Comparison of ENCODE assay signal across 20 cellular contexts in genomic region chr7:155305251-155305904, GRCh38. TPM values are rescaled to one million over a fixed set of nuclear protein-coding genes. Genes with fewer than 3 reads are reported as not detected.
DNase-seq lines count a peak whose midpoint lies in the region; ATAC-seq and TF ChIP-seq lines count a peak whose summit lies in the region.
"Had no signal": no experiment of that assay in that cellular context is flagged by ENCODE, and none has a peak within 500 bp of the region (broad histone marks: within the 10 kb centered on the region; RNA-seq: fewer than 3 reads in every experiment).

No MANE protein-coding gene starts in this region.

- no peak for TF ChIP-seq POLR2A in lower leg skin (IDR thresholded peaks at IDR 0.05)

- H3K27me3 Mint-ChIP-seq in HFFc6 (ENCODE audit: insufficient read depth) (no peaks in the 10 kb centered on the region), neural crest cell (ENCODE audit: low read depth) (no peaks in the 10 kb centered on the region)
- H3K27me3 Mint-ChIP-seq in dendritic cell treated with granulocyte-macrophage colony-stimulating factor and Interleukin-4, amounts not matched to agents 40 ng/mL and 50 ng/mL, for 4 days: no peaks in the 10 kb centered on the region

- H3K36me3 Mint-ChIP-seq in HFFc6 (ENCODE audit: low read depth) (peaks cover 15% of the 10 kb centered on the region; the same call in 1 of the 2 replicates), neural crest cell (ENCODE audit: low read depth) (peaks cover 34% of the 10 kb centered on the region)
- peaks cover 100% of the 10 kb centered on the region for H3K36me3 Mint-ChIP-seq in dendritic cell treated with granulocyte-macrophage colony-stimulating factor and Interleukin-4, amounts not matched to agents 40 ng/mL and 50 ng/mL, for 4 days (ENCODE audit: low read depth)

- intact Hi-C loops in dendritic cell treated with granulocyte-macrophage colony-stimulating factor and Interleukin-4, amounts not matched to agents 40 ng/mL and 50 ng/mL, for 4 days (cut with micrococcal nuclease): no loop called here
- intact Hi-C loops in posterior vena cava (cut with DNase I): no loop called here
- intact Hi-C loops in lower leg skin (cut with DNase I; ENCODE audit: low total_unique reads): no loop called here

- H3K27ac Mint-ChIP-seq in HFFc6 (peak overlapping the region; percentile 44; the same call in 1 of the 2 replicates), neural crest cell (ENCODE audit: unreplicated experiment) (peak overlapping the region; percentile 3)
- peak overlapping the region; percentile 39 for H3K27ac Mint-ChIP-seq in dendritic cell treated with granulocyte-macrophage colony-stimulating factor and Interleukin-4, amounts not matched to agents 40 ng/mL and 50 ng/mL, for 4 days

- H3K27ac ChIP-seq in DND-41 (ENCODE audit: low read length): no peak overlapping the region
- H3K27ac ChIP-seq: esophagus squamous epithelium, right atrium auricular region, WERI-Rb-1 had no signal

- 87 to 88% methylated on average over 8 of the region's 8 CpGs for WGBS in lower leg skin, 2 donors

- H4K20me1 ChIP-seq in DND-41 (ENCODE audit: insufficient read depth, low read length): peaks cover 79% of the 10 kb centered on the region

- H2AFZ ChIP-seq in DND-41 (ENCODE audit: low read depth, low read length): no peak overlapping the region

- H3K4me2 ChIP-seq in DND-41 (ENCODE audit: insufficient read depth, low read length): 0 out of 2 replicates have a peak overlapping the region, but pooled peaks have one; percentile 1

- H3K4me3 ChIP-seq in DND-41 (ENCODE audit: low read depth in 1 of 2, low read length in 2 of 2): no peak overlapping the region
- H3K4me3 ChIP-seq in lower leg skin (ENCODE audit: low read depth, poor library complexity, severe bottlenecking): no peak overlapping the region
- H3K4me3 ChIP-seq: esophagus squamous epithelium, mucosa of descending colon, right atrium auricular region had no signal

- H3K4me1 ChIP-seq in DND-41 (ENCODE audit: insufficient read depth, low read length): peaks cover 47% of the 10 kb centered on the region

- H3K9ac ChIP-seq in DND-41 (ENCODE audit: low read depth, low read length): no peak overlapping the region

- peaks cover 63% of the 10 kb centered on the region for H3K79me2 ChIP-seq in DND-41 (ENCODE audit: insufficient read depth, low read length)

- H3K9me3 ChIP-seq in DND-41 (ENCODE audit: insufficient read depth, low read length, severe bottlenecking): no peaks in the 10 kb centered on the region
- H3K9me3 ChIP-seq: esophagus squamous epithelium, mucosa of descending colon, right atrium auricular region had no signal

- TF ChIP-seq CTCF in DND-41 (IDR thresholded peaks at IDR 0.05; ENCODE audit: borderline replicate concordance, extremely low read depth, low read length, poor library complexity, severe bottlenecking): no peak
- no peak for TF ChIP-seq CTCF in HFFc6 (IDR thresholded peaks at IDR 0.05)
- no peak for TF ChIP-seq CTCF in neural crest cell (conservative IDR thresholded peaks at IDR 0.05)
- no peak for TF ChIP-seq CTCF in lower leg skin (IDR thresholded peaks at IDR 0.05)

- no peak for DNase-seq in DND-41
- no peak for DNase-seq in HFFc6
- no peak for DNase-seq in neural crest cell (ENCODE audit: low read depth, low spot score)
- no peak for DNase-seq in posterior vena cava (ENCODE audit: low spot score)
- DNase-seq in lower leg skin (ENCODE audit: low spot score in 2 of 2): no peak
- no peak for DNase-seq in C1 segment of cervical spinal cord (lab: John Stamatoyannopoulos, UW)
- DNase-seq: activated CD8-positive, alpha-beta memory T cell treated with anti-CD3 and anti-CD28 coated beads for 24 hours; AML-193; dorsolateral prefrontal cortex; esophagus squamous epithelium; left colon; mucosa of descending colon; NCI-H1436; NCI-H526 treated with DMSO at 0.1 percent for 48 hours; nucleus accumbens; SHP77 treated with DMSO at 0.1 percent for 48 hours; stimulated activated CD4-positive, alpha-beta T cell treated with anti-CD3 and anti-CD28 coated beads, Interleukin-15, amount 100 ng/mL, for 24 hours; WERI-Rb-1 had no signal

- H3K4me3 Mint-ChIP-seq in HFFc6 (no peak overlapping the region), neural crest cell (peak overlapping the region; percentile 51)
- no peak overlapping the region for H3K4me3 Mint-ChIP-seq in dendritic cell treated with granulocyte-macrophage colony-stimulating factor and Interleukin-4, amounts not matched to agents 40 ng/mL and 50 ng/mL, for 4 days

- H3K27me3 ChIP-seq in DND-41 (ENCODE audit: insufficient read depth, low read length, poor library complexity): no peaks in the 10 kb centered on the region
- H3K27me3 ChIP-seq: dorsolateral prefrontal cortex, esophagus squamous epithelium, right atrium auricular region had no signal

- no peaks in the 10 kb centered on the region for H3K9me3 Mint-ChIP-seq in HFFc6
- no peaks in the 10 kb centered on the region for H3K9me3 Mint-ChIP-seq in dendritic cell treated with granulocyte-macrophage colony-stimulating factor and Interleukin-4, amounts not matched to agents 40 ng/mL and 50 ng/mL, for 4 days
- no peaks in the 10 kb centered on the region for H3K9me3 Mint-ChIP-seq in neural crest cell

- peaks cover 11% of the 10 kb centered on the region for H3K4me1 Mint-ChIP-seq in HFFc6 (ENCODE audit: low read depth)
- peaks cover 28% of the 10 kb centered on the region for H3K4me1 Mint-ChIP-seq in dendritic cell treated with granulocyte-macrophage colony-stimulating factor and Interleukin-4, amounts not matched to agents 40 ng/mL and 50 ng/mL, for 4 days (ENCODE audit: low read depth)
- H3K4me1 Mint-ChIP-seq in neural crest cell: peaks cover 26% of the 10 kb centered on the region

- peaks cover 98% of the 10 kb centered on the region for H3K36me3 ChIP-seq in DND-41 (ENCODE audit: insufficient read depth, low read length)

- ATAC-seq in DND-41 (ENCODE audit: insufficient read depth, low read depth): no peak
- ATAC-seq: left colon, mucosa of descending colon had no signal

RNA-seq across cellular contexts. Expression of gene INSIG1, which starts 7.7 kb away (rescaled TPM):
- total RNA-seq in HFFc6 (2021; fragmentation: NEBNext Ultra II Directional; extraction: Animal tissue kit (Norgen Biotek cat#: 25700)): 10 to 100 TPM in 3 of 6 experiments, 1 to 10 TPM in 3; 7.1 to 11.0 (median 9.9) TPM
- 80.9 and 81.5 TPM in 2 replicates for total RNA-seq in neural crest cell
- 10 to 100 TPM; 25.2 to 27.3 TPM for total RNA-seq in posterior vena cava
- 100 to 1,000 TPM in 2 of 4 donors, 10 to 100 TPM in 2; 40.1 to 151 (median 79.5) TPM for total RNA-seq in lower leg skin
